20 cellular contexts compared by ENCODE assay signal in genomic region chr15:85172846-85173490, GRCh38.
"Had no signal": no experiment of that assay in that cellular context is flagged by ENCODE, and none has a peak within 500 bp of the region (broad histone marks: within the 10 kb centered on the region; RNA-seq: fewer than 3 reads in every experiment).

No MANE protein-coding gene starts in this region.

- H3K36me3 ChIP-seq: ovary, sigmoid colon, stomach, thoracic aorta had no signal

- FAIRE-seq: endothelial cell of umbilical vein, TTC549 had no signal

- H3K4me2 ChIP-seq: hepatocyte had no signal

- H3K27ac ChIP-seq: hepatocyte, ovary, sigmoid colon, stomach, thoracic aorta had no signal

- H3K27me3 ChIP-seq: hepatocyte, ovary had no signal

- H3K79me2 ChIP-seq: hepatocyte had no signal

- ATAC-seq: activated CD8-positive, alpha-beta T cell treated with anti-CD3 and anti-CD28 coated beads for 36 hours; left lobe of liver had no signal

- H2AFZ ChIP-seq: hepatocyte had no signal

- H3K4me3 ChIP-seq: hepatocyte, ovary, sigmoid colon, stomach, thoracic aorta had no signal

- DNase-seq: activated B cell treated with CpG ODN at 0.5 μM for 24 hours; activated CD4-positive, alpha-beta T cell treated with anti-CD3 and anti-CD28 coated beads for 48 hours; activated CD8-positive, alpha-beta memory T cell treated with anti-CD3 and anti-CD28 coated beads, Interleukin-2, amount 50 U/mL, for 4 hours; activated CD8-positive, alpha-beta T cell treated with anti-CD3 and anti-CD28 coated beads for 36 hours; activated gamma-delta T cell treated with Interleukin-2 at 50 U/mL for 16 hours; activated naive CD8-positive, alpha-beta T cell treated with anti-CD3 and anti-CD28 coated beads, Interleukin-2, amount 10 ng/mL, durations not matched to agents 7 days and 5 days; activated T-cell treated with anti-CD3 and anti-CD28 coated beads, Interleukin-2, amount 50 U/mL, for 48 hours; cortex of kidney; effector CD8-positive, alpha-beta T cell; islet precursor cell; naive B cell; ovary; sigmoid colon; stimulated activated CD4-positive, alpha-beta T cell treated with anti-CD3 and anti-CD28 coated beads, Interleukin-1b, Interleukin-23, amount 100 ng/mL, for 48 hours; stomach had no signal
